ENCODE assay signal across 15 cellular contexts in the genomic region with DNA sequence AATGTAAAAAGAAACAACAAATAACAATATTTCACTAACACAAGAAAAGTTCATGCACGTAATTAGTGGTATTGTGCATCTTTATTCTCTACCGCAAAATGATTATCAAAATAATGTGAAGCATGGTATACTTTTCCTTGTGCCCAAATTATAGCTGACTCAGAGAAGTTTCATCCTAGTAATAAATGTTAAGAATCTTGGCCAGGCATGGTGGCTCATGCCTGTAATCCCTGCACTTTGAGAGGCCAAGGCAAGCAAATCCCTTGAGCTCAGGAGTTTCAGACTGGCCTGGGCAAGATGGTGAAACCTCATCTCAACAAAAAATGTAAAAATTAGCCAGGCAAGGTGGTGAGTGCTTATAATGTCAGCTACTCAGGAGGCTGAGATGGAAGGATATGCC.
DNase-seq lines count a peak whose midpoint lies in the region; ATAC-seq and TF ChIP-seq lines count a peak whose summit lies in the region.
"Had no signal": no experiment of that assay in that cellular context is flagged by ENCODE, and none has a peak within 500 bp of the region (broad histone marks: within the 10 kb centered on the region; RNA-seq: fewer than 3 reads in every experiment).

No MANE protein-coding gene starts in this region.

- peaks cover 12% of the 10 kb centered on the region for H3K4me1 Mint-ChIP-seq in activated naive CD4-positive, alpha-beta T cell treated with anti-CD3 and anti-CD28 coated beads, Interleukin-2, amount 10 ng/mL, durations not matched to agents 7 days and 5 days
- no peaks in the 10 kb centered on the region for H3K4me1 Mint-ChIP-seq in WTC11
- peaks cover 8% of the 10 kb centered on the region for H3K4me1 Mint-ChIP-seq in activated T-cell treated with anti-CD3 and anti-CD28 coated beads, Interleukin-2, amount 50 U/mL, for 72 hours (ENCODE audit: low read depth)

- no peak for ATAC-seq in WTC11
- ATAC-seq in activated T-cell treated with anti-CD3 and anti-CD28 coated beads, Interleukin-2, amount 50 U/mL, for 72 hours (replicated peaks in 1 of 2): no peak
- ATAC-seq in HG03354 (IDR thresholded peaks at IDR 0.05; ENCODE audit: poor library complexity, severe bottlenecking, unreplicated experiment): no peak
- ATAC-seq: HCT116 had no signal

- no peaks in the 10 kb centered on the region for H3K27me3 Mint-ChIP-seq in activated naive CD4-positive, alpha-beta T cell treated with anti-CD3 and anti-CD28 coated beads, Interleukin-2, amount 10 ng/mL, durations not matched to agents 7 days and 5 days
- no peaks in the 10 kb centered on the region for H3K27me3 Mint-ChIP-seq in WTC11 (ENCODE audit: low read depth)
- no peaks in the 10 kb centered on the region for H3K27me3 Mint-ChIP-seq in activated T-cell treated with anti-CD3 and anti-CD28 coated beads, Interleukin-2, amount 50 U/mL, for 72 hours (ENCODE audit: low read depth)
- H3K27me3 Mint-ChIP-seq: CD4-positive, CD25-positive, alpha-beta regulatory T cell had no signal

- H3K4me3 Mint-ChIP-seq in activated naive CD4-positive, alpha-beta T cell treated with anti-CD3 and anti-CD28 coated beads, Interleukin-2, amount 10 ng/mL, durations not matched to agents 7 days and 5 days: no peak overlapping the region
- H3K4me3 Mint-ChIP-seq in WTC11: no peak overlapping the region
- no peak overlapping the region for H3K4me3 Mint-ChIP-seq in activated T-cell treated with anti-CD3 and anti-CD28 coated beads, Interleukin-2, amount 50 U/mL, for 72 hours
- H3K4me3 Mint-ChIP-seq: CD4-positive, CD25-positive, alpha-beta regulatory T cell had no signal

- POLR2A ChIA-PET in WTC11 (lab: Charles Lee): no interaction called here

- H3K4me3 ChIP-seq in fibroblast of the aortic adventitia (ENCODE audit: low read depth, low read length): no peak overlapping the region

- CTCF ChIA-PET in activated naive CD4-positive, alpha-beta T cell treated with anti-CD3 and anti-CD28 coated beads, Interleukin-2, amount 10 ng/mL, durations not matched to agents 7 days and 5 days (lab: Charles Lee): no interaction called here
- CTCF ChIA-PET in WTC11 (lab: Charles Lee): interaction anchor here (1.5 kb wide), 1 partner anchor 376 kb away, joined by 6 read pairs; no protein-coding TSS in a partner anchor

- peaks cover 19% of the 10 kb centered on the region for H3K36me3 Mint-ChIP-seq in activated naive CD4-positive, alpha-beta T cell treated with anti-CD3 and anti-CD28 coated beads, Interleukin-2, amount 10 ng/mL, durations not matched to agents 7 days and 5 days
- peaks cover 14% of the 10 kb centered on the region for H3K36me3 Mint-ChIP-seq in WTC11
- peaks cover 6 to 16% of the 10 kb centered on the region in 2 donors for H3K36me3 Mint-ChIP-seq in activated T-cell treated with anti-CD3 and anti-CD28 coated beads, Interleukin-2, amount 50 U/mL, for 72 hours (ENCODE audit: insufficient read depth in 2 of 2)

- H3K27ac Mint-ChIP-seq in activated naive CD4-positive, alpha-beta T cell treated with anti-CD3 and anti-CD28 coated beads, Interleukin-2, amount 10 ng/mL, durations not matched to agents 7 days and 5 days: peak overlapping the region; percentile 5
- peak overlapping the region; percentile 2; the same call in 1 of the 2 replicates for H3K27ac Mint-ChIP-seq in WTC11
- no peak overlapping the region for H3K27ac Mint-ChIP-seq in activated T-cell treated with anti-CD3 and anti-CD28 coated beads, Interleukin-2, amount 50 U/mL, for 72 hours

- no peaks in the 10 kb centered on the region for H3K9me3 Mint-ChIP-seq in activated naive CD4-positive, alpha-beta T cell treated with anti-CD3 and anti-CD28 coated beads, Interleukin-2, amount 10 ng/mL, durations not matched to agents 7 days and 5 days
- H3K9me3 Mint-ChIP-seq in WTC11: no peaks in the 10 kb centered on the region
- no peaks in the 10 kb centered on the region for H3K9me3 Mint-ChIP-seq in activated T-cell treated with anti-CD3 and anti-CD28 coated beads, Interleukin-2, amount 50 U/mL, for 72 hours
- H3K9me3 Mint-ChIP-seq: CD4-positive, CD25-positive, alpha-beta regulatory T cell had no signal

- TF ChIP-seq CTCF in WTC11 (IDR thresholded peaks at IDR 0.05) (no peak), fibroblast of the aortic adventitia (IDR thresholded peaks at IDR 0.05; ENCODE audit: insufficient read depth, low read length) (no peak)

- DNase-seq in activated naive CD4-positive, alpha-beta T cell treated with anti-CD3 and anti-CD28 coated beads, Interleukin-2, amount 10 ng/mL, durations not matched to agents 7 days and 5 days: no peak
- DNase-seq in activated naive CD4-positive, alpha-beta T cell treated with anti-CD3 and anti-CD28 coated beads, Interleukin-2, amount 50 U/mL, for 16 hours: no peak
- DNase-seq in WTC11 (ENCODE audit: low spot score): no peak
- peak; percentile 23 for DNase-seq in fibroblast of the aortic adventitia (ENCODE audit: low read depth)
- DNase-seq in activated T-cell treated with anti-CD3 and anti-CD28 coated beads, Interleukin-2, amount 50 U/mL, for 72 hours: no peak
- DNase-seq in cerebellum (ENCODE audit: low spot score): no peak
- DNase-seq in GM03348 (ENCODE audit: low spot score): no peak
- DNase-seq: CD4-positive, CD25-positive, alpha-beta regulatory T cell; DMS79; NCI-H1092; NCI-H1694; NCI-H345; NCI-H526 treated with DMSO at 0.1 percent for 48 hours had no signal

TF ChIP-seq in WTC11, 78 proteins besides CTCF, POLR2A, EP300 and RAD21:
- TF ChIP-seq, protein P1, sequence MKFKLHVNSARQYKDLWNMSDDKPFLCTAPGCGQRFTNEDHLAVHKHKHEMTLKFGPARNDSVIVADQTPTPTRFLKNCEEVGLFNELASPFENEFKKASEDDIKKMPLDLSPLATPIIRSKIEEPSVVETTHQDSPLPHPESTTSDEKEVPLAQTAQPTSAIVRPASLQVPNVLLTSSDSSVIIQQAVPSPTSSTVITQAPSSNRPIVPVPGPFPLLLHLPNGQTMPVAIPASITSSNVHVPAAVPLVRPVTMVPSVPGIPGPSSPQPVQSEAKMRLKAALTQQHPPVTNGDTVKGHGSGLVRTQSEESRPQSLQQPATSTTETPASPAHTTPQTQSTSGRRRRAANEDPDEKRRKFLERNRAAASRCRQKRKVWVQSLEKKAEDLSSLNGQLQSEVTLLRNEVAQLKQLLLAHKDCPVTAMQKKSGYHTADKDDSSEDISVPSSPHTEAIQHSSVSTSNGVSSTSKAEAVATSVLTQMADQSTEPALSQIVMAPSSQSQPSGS (CRISPR knock-in tag; IDR thresholded peaks at IDR 0.05; ENCODE audit: borderline replicate concordance, low read depth): no peak
- TF ChIP-seq GTF2I (CRISPR knock-in tag; conservative IDR thresholded peaks at IDR 0.05) (no peak), ELF4 (CRISPR knock-in tag; IDR thresholded peaks at IDR 0.05; ENCODE audit: low read depth) (no peak), KAT7 (CRISPR knock-in tag; IDR thresholded peaks at IDR 0.05; ENCODE audit: borderline replicate concordance) (no peak), ZNF232 (CRISPR knock-in tag; IDR thresholded peaks at IDR 0.05) (no peak), GABPB1 (CRISPR knock-in tag; IDR thresholded peaks at IDR 0.05) (no peak)
- TF ChIP-seq, protein P2, sequence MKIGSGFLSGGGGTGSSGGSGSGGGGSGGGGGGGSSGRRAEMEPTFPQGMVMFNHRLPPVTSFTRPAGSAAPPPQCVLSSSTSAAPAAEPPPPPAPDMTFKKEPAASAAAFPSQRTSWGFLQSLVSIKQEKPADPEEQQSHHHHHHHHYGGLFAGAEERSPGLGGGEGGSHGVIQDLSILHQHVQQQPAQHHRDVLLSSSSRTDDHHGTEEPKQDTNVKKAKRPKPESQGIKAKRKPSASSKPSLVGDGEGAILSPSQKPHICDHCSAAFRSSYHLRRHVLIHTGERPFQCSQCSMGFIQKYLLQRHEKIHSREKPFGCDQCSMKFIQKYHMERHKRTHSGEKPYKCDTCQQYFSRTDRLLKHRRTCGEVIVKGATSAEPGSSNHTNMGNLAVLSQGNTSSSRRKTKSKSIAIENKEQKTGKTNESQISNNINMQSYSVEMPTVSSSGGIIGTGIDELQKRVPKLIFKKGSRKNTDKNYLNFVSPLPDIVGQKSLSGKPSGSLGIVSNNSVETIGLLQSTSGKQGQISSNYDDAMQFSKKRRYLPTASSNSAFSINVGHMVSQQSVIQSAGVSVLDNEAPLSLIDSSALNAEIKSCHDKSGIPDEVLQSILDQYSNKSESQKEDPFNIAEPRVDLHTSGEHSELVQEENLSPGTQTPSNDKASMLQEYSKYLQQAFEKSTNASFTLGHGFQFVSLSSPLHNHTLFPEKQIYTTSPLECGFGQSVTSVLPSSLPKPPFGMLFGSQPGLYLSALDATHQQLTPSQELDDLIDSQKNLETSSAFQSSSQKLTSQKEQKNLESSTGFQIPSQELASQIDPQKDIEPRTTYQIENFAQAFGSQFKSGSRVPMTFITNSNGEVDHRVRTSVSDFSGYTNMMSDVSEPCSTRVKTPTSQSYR (CRISPR knock-in tag; IDR thresholded peaks at IDR 0.05): no peak
